ENCODE assay signal across 34 cellular contexts in the genomic region with DNA sequence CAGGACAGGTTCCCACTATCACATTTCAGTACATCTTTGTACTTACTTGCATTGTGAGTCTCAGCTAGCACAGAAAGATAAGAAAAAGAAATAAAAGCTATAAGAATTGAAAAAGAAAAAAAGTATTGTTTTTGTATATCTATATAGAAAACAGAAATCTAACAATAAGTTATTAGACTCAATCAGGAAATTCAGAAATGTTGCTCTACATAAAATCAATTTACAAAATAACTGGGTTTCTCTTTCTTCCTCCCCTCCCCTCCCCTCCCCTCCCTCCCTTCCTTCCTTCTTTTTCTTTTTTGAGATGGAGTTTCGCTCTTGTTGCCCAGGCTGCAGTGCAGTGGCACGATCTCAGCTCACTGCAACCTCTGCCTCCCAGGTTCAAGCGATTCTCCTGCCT. TPM values are rescaled to one million over a fixed set of nuclear protein-coding genes. Genes with fewer than 3 reads are reported as not detected.
"Had no signal": no experiment of that assay in that cellular context is flagged by ENCODE, and none has a peak within 500 bp of the region (broad histone marks: within the 10 kb centered on the region; RNA-seq: fewer than 3 reads in every experiment).

No MANE protein-coding gene starts in this region.

- H3K27ac ChIP-seq: VCaP, WERI-Rb-1 had no signal

- H3K36me3 ChIP-seq: WERI-Rb-1 had no signal

- FAIRE-seq: TTC549 had no signal

- DNase-seq: activated B cell treated with CpG ODN at 0.5 μM for 24 hours; activated CD4-positive, alpha-beta memory T cell treated with anti-CD3 and anti-CD28 coated beads for 36 hours; activated CD4-positive, alpha-beta memory T cell treated with anti-CD3 and anti-CD28 coated beads, Interleukin-2, amount 10 ng/mL, durations not matched to agents 7 days and 5 days; activated CD4-positive, alpha-beta T cell treated with anti-CD3 and anti-CD28 coated beads for 1 hour; activated CD4-positive, alpha-beta T cell treated with anti-CD3 and anti-CD28 coated beads for 36 hours; activated CD4-positive, alpha-beta T cell treated with anti-CD3 and anti-CD28 coated beads for 4 hours; activated CD4-positive, alpha-beta T cell treated with anti-CD3 and anti-CD28 coated beads for 48 hours; activated CD4-positive, alpha-beta T cell treated with anti-CD3 and anti-CD28 coated beads, Interleukin-2, amount 10 ng/mL, durations not matched to agents 24 days and 14 days; activated CD4-positive, alpha-beta T cell treated with anti-CD3 and anti-CD28 coated beads, Interleukin-2, amount 10 ng/mL, durations not matched to agents 7 days and 5 days; activated CD4-positive, alpha-beta T cell treated with anti-CD3 and anti-CD28 coated beads, Interleukin-2, amount 50 U/mL, for 1 hour; activated CD4-positive, alpha-beta T cell treated with anti-CD3 and anti-CD28 coated beads, Interleukin-2, amount 50 U/mL, for 4 hours; activated CD4-positive, alpha-beta T cell treated with anti-CD3 and anti-CD28 coated beads, Interleukin-2, amount 50 U/mL, for 48 hours; activated CD4-positive, CD25-positive, alpha-beta regulatory T cell; activated CD4-positive, CD25-positive, alpha-beta regulatory T cell treated with anti-CD3 and anti-CD28 coated beads, Interleukin-2, amount 50 U/mL, for 72 hours; activated CD8-positive, alpha-beta memory T cell treated with anti-CD3 and anti-CD28 coated beads for 24 hours; activated CD8-positive, alpha-beta memory T cell treated with anti-CD3 and anti-CD28 coated beads, Interleukin-2, amount 10 ng/mL, durations not matched to agents 7 days and 5 days; activated CD8-positive, alpha-beta memory T cell treated with anti-CD3 and anti-CD28 coated beads, Interleukin-2, amount 50 U/mL, for 4 hours; activated CD8-positive, alpha-beta memory T cell treated with anti-CD3 and anti-CD28 coated beads, Interleukin-2, amount 50 U/mL, for 48 hours; activated CD8-positive, alpha-beta T cell treated with anti-CD3 and anti-CD28 coated beads for 36 hours; activated CD8-positive, alpha-beta T cell treated with anti-CD3 and anti-CD28 coated beads, Interleukin-2, amount 10 ng/mL, durations not matched to agents 7 days and 5 days; activated T-cell treated with anti-CD3 and anti-CD28 coated beads for 4 hours; T-cell; T-helper 1 cell; T-helper 17 cell; T-helper 2 cell; T-helper 9 cell; T1000; WERI-Rb-1 had no signal

- ATAC-seq: activated CD4-positive, alpha-beta T cell treated with anti-CD3 and anti-CD28 coated beads for 36 hours; activated CD4-positive, CD25-positive, alpha-beta regulatory T cell treated with anti-CD3 and anti-CD28 coated beads, Interleukin-2, amount 50 U/mL, for 24 hours; activated CD8-positive, alpha-beta memory T cell treated with anti-CD3 and anti-CD28 coated beads, Interleukin-2, amount 10 ng/mL, durations not matched to agents 7 days and 5 days; activated CD8-positive, alpha-beta T cell treated with anti-CD3 and anti-CD28 coated beads for 36 hours; activated CD8-positive, alpha-beta T cell treated with anti-CD3 and anti-CD28 coated beads, Interleukin-2, amount 10 ng/mL, durations not matched to agents 7 days and 5 days; T-cell; T-helper 17 cell; WTC11 had no signal

RNA-seq across cellular contexts. Expression of a gene that starts 7.2 kb away (rescaled TPM):
- total RNA-seq: activated CD4-positive, alpha-beta memory T cell treated with anti-CD3 and anti-CD28 coated beads, Interleukin-2, amount 10 ng/mL, durations not matched to agents 7 days and 5 days; activated CD4-positive, alpha-beta T cell treated with anti-CD3 and anti-CD28 coated beads, Interleukin-2, amount 10 ng/mL, durations not matched to agents 24 days and 14 days; activated CD4-positive, alpha-beta T cell treated with anti-CD3 and anti-CD28 coated beads, Interleukin-2, amount 10 ng/mL, durations not matched to agents 7 days and 5 days; activated CD8-positive, alpha-beta memory T cell treated with anti-CD3 and anti-CD28 coated beads for 36 hours; activated CD8-positive, alpha-beta memory T cell treated with anti-CD3 and anti-CD28 coated beads, Interleukin-2, amount 10 ng/mL, durations not matched to agents 7 days and 5 days; activated CD8-positive, alpha-beta T cell treated with anti-CD3 and anti-CD28 coated beads for 36 hours; activated CD8-positive, alpha-beta T cell treated with anti-CD3 and anti-CD28 coated beads, Interleukin-2, amount 10 ng/mL, durations not matched to agents 7 days and 5 days; T-helper 2 cell treated with Interferon-gamma antibody and Interleukin-4, amounts not matched to agents 100 ng/mL and 5 ng/mL, for 36 hours had no signal
